9 cellular contexts compared by ENCODE assay signal in genomic region chr2:230668939-230669303, GRCh38. TPM values are rescaled to one million over a fixed set of nuclear protein-coding genes. Genes with fewer than 3 reads are reported as not detected.
A peak's percentile ranks its signal among the peaks of the same experiment; 100 is the strongest.
DNase-seq lines count a peak whose midpoint lies in the region; ATAC-seq lines count a peak whose summit lies in the region.
"Had no signal": no experiment of that assay in that cellular context is flagged by ENCODE, and none has a peak within 500 bp of the region (broad histone marks: within the 10 kb centered on the region; RNA-seq: fewer than 3 reads in every experiment).

No MANE protein-coding gene starts in this region.

- no peaks in the 10 kb centered on the region for H3K36me3 ChIP-seq in BLaER1

- no peaks in the 10 kb centered on the region for H4K20me1 ChIP-seq in BLaER1

- ATAC-seq in GM19463 (IDR thresholded peaks at IDR 0.05; ENCODE audit: unreplicated experiment) (peak; percentile 33), HG03354 (IDR thresholded peaks at IDR 0.05; ENCODE audit: poor library complexity, severe bottlenecking, unreplicated experiment) (peak; percentile 30)

- H3K4me2 ChIP-seq in BLaER1, result peak overlapping the region; percentile 76

- 0 out of 2 replicates have a peak overlapping the region, but pooled peaks have one; percentile 26 for H3K9ac ChIP-seq in BLaER1

- H3K9me3 ChIP-seq in BLaER1, result no peaks in the 10 kb centered on the region

- H3K27ac ChIP-seq in BLaER1, result peak overlapping the region; percentile 68
- peak overlapping the region; percentile 23 for H3K27ac ChIP-seq in cingulate gyrus (ENCODE audit: low read depth, low read length)

- DNase-seq in NOMO-1 treated with DMSO at 0.1 percent for 48 hours (lab: John Stamatoyannopoulos, UW; ENCODE audit: unreplicated experiment) (no peak), T1000 (lab: John Stamatoyannopoulos, UW) (no peak), NCI-H526 (lab: John Stamatoyannopoulos, UW) (no peak), SK-N-DZ (ENCODE audit: low spot score) (no peak)
- DNase-seq: NCI-H1105 had no signal

- H3K4me1 ChIP-seq in BLaER1, result peaks cover 72% of the 10 kb centered on the region

- no peaks in the 10 kb centered on the region for H3K27me3 ChIP-seq in BLaER1

- no peak overlapping the region for H3K4me3 ChIP-seq in BLaER1

RNA-seq across cellular contexts. Expression of gene CAB39, which starts 43.7 kb away (rescaled TPM):
- polyA plus RNA-seq in SK-N-DZ (2014; cell fraction: cytosol; rRNA removed), result 29.9 and 31.6 TPM in 2 replicates
- 17.7 and 18.2 TPM in 2 replicates for polyA plus RNA-seq in SK-N-DZ (2014; cell fraction: nucleus; rRNA removed)
